ENCODE assay signal across 18 cellular contexts in the genomic region with DNA sequence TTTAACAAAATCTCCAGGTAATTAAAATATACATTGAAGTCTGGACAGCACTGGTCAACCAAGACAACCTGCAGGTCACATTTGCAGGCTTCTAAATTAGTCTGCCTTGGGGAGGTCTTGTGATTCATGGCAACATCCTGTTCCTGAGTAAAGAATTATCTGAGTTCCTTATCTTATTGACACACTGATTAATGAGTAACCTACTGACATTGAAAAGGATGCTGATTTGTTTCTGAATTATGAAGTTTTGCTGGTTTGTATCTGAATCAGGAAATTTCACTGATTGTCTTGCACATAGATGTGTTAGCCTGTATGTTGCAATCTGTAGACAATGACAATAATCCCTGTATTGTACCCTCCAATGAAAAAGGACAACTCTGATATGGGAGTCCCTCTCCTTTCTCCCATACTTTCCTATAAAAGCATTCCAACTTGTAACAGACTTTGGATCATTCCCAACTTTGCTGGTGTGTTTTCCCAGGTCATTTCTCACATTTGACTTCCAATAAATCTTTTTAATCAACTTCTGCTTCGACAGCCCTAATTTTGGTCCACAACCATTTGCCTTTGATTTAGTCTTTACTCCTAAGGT.
DNase-seq lines count a peak whose midpoint lies in the region; ATAC-seq and TF ChIP-seq lines count a peak whose summit lies in the region.
"Had no signal": no experiment of that assay in that cellular context is flagged by ENCODE, and none has a peak within 500 bp of the region (broad histone marks: within the 10 kb centered on the region; RNA-seq: fewer than 3 reads in every experiment).

No MANE protein-coding gene starts in this region.

- in situ Hi-C loops in Caki2 (cut with HindIII; ENCODE audit: low pct_unique_long_range_greater_than_20kb, low sequenced_read_pairs), result no loop called here
- in situ Hi-C loops in transverse colon (cut with MboI; ENCODE audit: low pct_ligation_motif_present in 1 of 4, low pct_unique_long_range_greater_than_20kb in 1 of 4, low sequenced_read_pairs in 3 of 4), result no loop called here

- 41 to 57% methylated on average over 1 of the region's 1 CpG for WGBS in transverse colon (ENCODE audit: low coverage in 1 of 2), 2 donors

- H3K79me2 ChIP-seq in PC-3 (ENCODE audit: low read length) (no peaks in the 10 kb centered on the region), osteoblast (ENCODE audit: insufficient read depth, low read length) (no peaks in the 10 kb centered on the region), OCI-LY7 (ENCODE audit: insufficient read depth, low read depth, low read length) (no peaks in the 10 kb centered on the region)

- POLR2A ChIA-PET in PC-3 (lab: Charles Lee; ENCODE audit: unreplicated experiment), result no interaction called here
- POLR2A ChIA-PET in OCI-LY7 (lab: Charles Lee), result no interaction called here

- H3K4me1 ChIP-seq in PC-3 (ENCODE audit: insufficient read depth, low read length) (peaks cover 48% of the 10 kb centered on the region), osteoblast (ENCODE audit: insufficient read depth, low read length) (no peaks in the 10 kb centered on the region), lower lobe of right lung (no peaks in the 10 kb centered on the region), transverse colon (peaks cover 0 to 6% (median 0%) of the 10 kb centered on the region in 4 donors), OCI-LY7 (ENCODE audit: insufficient read depth, low read length, poor library complexity, severe bottlenecking) (no peaks in the 10 kb centered on the region)
- H3K4me1 ChIP-seq: Peyer's patch had no signal

- H2AFZ ChIP-seq in PC-3 (ENCODE audit: low read length), result no peak overlapping the region
- H2AFZ ChIP-seq in osteoblast (ENCODE audit: low read length), result no peak overlapping the region
- no peak overlapping the region for H2AFZ ChIP-seq in OCI-LY7 (ENCODE audit: low read length)

- H3K4me3 ChIP-seq in PC-3 (ENCODE audit: low read length) (no peak overlapping the region; the same call in 1 of the 2 replicates), osteoblast (ENCODE audit: insufficient read depth, low read length) (no peak overlapping the region), lower lobe of right lung (no peak overlapping the region), transverse colon (no peak overlapping the region), OCI-LY7 (ENCODE audit: low read depth, low read length, poor library complexity, severe bottlenecking) (no peak overlapping the region)
- H3K4me3 ChIP-seq: Peyer's patch had no signal

- H3K27me3 ChIP-seq in PC-3 (ENCODE audit: low read length), result no peaks in the 10 kb centered on the region
- H3K27me3 ChIP-seq in osteoblast (ENCODE audit: insufficient read depth, low read length), result peaks cover 12% of the 10 kb centered on the region
- H3K27me3 ChIP-seq in lower lobe of right lung (ENCODE audit: low read depth), result no peaks in the 10 kb centered on the region
- H3K27me3 ChIP-seq in transverse colon, result no peaks in the 10 kb centered on the region
- H3K27me3 ChIP-seq: Peyer's patch had no signal

- peak; percentile 9; the same call in 1 of the 2 replicates for ATAC-seq in PC-3
- ATAC-seq in lower lobe of right lung, result no peak

- DNase-seq in Caki2 (ENCODE audit: low read depth), result peak; percentile 45
- DNase-seq in PC-3, result peak; percentile 69
- DNase-seq in epithelial cell of prostate (ENCODE audit: low read depth, low spot score), result no peak
- DNase-seq in osteoblast (ENCODE audit: insufficient read length, low spot score, missing footprints), result peak; percentile 66
- no peak for DNase-seq in lower lobe of right lung
- no peak for DNase-seq in transverse colon
- DNase-seq in OCI-LY7 (ENCODE audit: low spot score), result no peak
- no peak for DNase-seq in mesenteric fat pad (ENCODE audit: low spot score)
- DNase-seq: COR-L47, DMS79, GOT3, Karpas-422, NCI-H1105 treated with DMSO at 0.1 percent for 48 hours, NCI-H187, NCI-H446, NCI-H748 treated with DMSO at 0.1 percent for 48 hours, Peyer's patch, SHP77 treated with DMSO at 0.1 percent for 48 hours had no signal

- CTCF ChIA-PET in PC-3 (lab: Charles Lee) (no interaction called here), OCI-LY7 (lab: Charles Lee; ENCODE audit: unreplicated experiment) (no interaction called here)

- H4K20me1 ChIP-seq in PC-3 (ENCODE audit: low read length), result no peaks in the 10 kb centered on the region
- H4K20me1 ChIP-seq in osteoblast (ENCODE audit: insufficient read depth, low read length), result no peaks in the 10 kb centered on the region
- H4K20me1 ChIP-seq in OCI-LY7 (ENCODE audit: insufficient read depth, low read length), result no peaks in the 10 kb centered on the region

- H3K36me3 ChIP-seq in PC-3 (ENCODE audit: low read depth, low read length) (no peaks in the 10 kb centered on the region), osteoblast (ENCODE audit: insufficient read depth, low read length) (no peaks in the 10 kb centered on the region), lower lobe of right lung (no peaks in the 10 kb centered on the region), transverse colon (no peaks in the 10 kb centered on the region), OCI-LY7 (ENCODE audit: insufficient read depth, low read length) (no peaks in the 10 kb centered on the region)
- H3K36me3 ChIP-seq: Peyer's patch had no signal

- no peak overlapping the region for H3K9ac ChIP-seq in PC-3 (ENCODE audit: low read length)

- H3F3A ChIP-seq in PC-3 (ENCODE audit: low read length, unreplicated experiment), result no peaks in the 10 kb centered on the region

- BruUV-seq in PC-3 (replicated peaks; lab: Mats Ljungman, UMichigan), result no TSS peak
- BruUV-seq in OCI-LY7 (replicated peaks; lab: Mats Ljungman, UMichigan), result no TSS peak

- H3K4me2 ChIP-seq in PC-3 (ENCODE audit: low read length) (peak overlapping the region; percentile 3; the same call in 1 of the 2 replicates), osteoblast (ENCODE audit: insufficient read depth, low read length) (no peak overlapping the region), OCI-LY7 (ENCODE audit: low read length) (no peak overlapping the region)

- H3K9me3 ChIP-seq in PC-3 (ENCODE audit: low read length) (no peaks in the 10 kb centered on the region), osteoblast (ENCODE audit: low read depth, low read length) (no peaks in the 10 kb centered on the region), lower lobe of right lung (no peaks in the 10 kb centered on the region), transverse colon (no peaks in the 10 kb centered on the region), OCI-LY7 (ENCODE audit: low read length) (no peaks in the 10 kb centered on the region)
- H3K9me3 ChIP-seq: Peyer's patch had no signal

- intact Hi-C loops in PC-3 (cut with micrococcal nuclease) (loop anchor here (5.0 kb wide), 1 partner anchor 187 kb away; no protein-coding TSS in a partner anchor), lower lobe of right lung (cut with DNase I) (no loop called here), transverse colon (cut with DNase I; ENCODE audit: low total_unique reads) (no loop called here), OCI-LY7 (cut with micrococcal nuclease; ENCODE audit: unreplicated experiment) (no loop called here)

- TF ChIP-seq POLR2A in transverse colon (IDR thresholded peaks at IDR 0.05), result no peak

- H3K27ac ChIP-seq in PC-3 (ENCODE audit: low read length) (0 out of 2 replicates have a peak overlapping the region, but pooled peaks have one; percentile 19), epithelial cell of prostate (peak overlapping the region; percentile 44), osteoblast (ENCODE audit: low read depth, low read length) (no peak overlapping the region), lower lobe of right lung (no peak overlapping the region), transverse colon (no peak overlapping the region), OCI-LY7 (ENCODE audit: low read depth, low read length, poor library complexity, severe bottlenecking) (no peak overlapping the region)
- H3K27ac ChIP-seq: Peyer's patch had no signal

- H3K9me2 ChIP-seq in PC-3 (replicated peaks; ENCODE audit: low read length) (no peaks in the 10 kb centered on the region), OCI-LY7 (ENCODE audit: insufficient read depth, low read length) (no peaks in the 10 kb centered on the region)

- TF ChIP-seq CTCF in PC-3 (conservative IDR thresholded peaks at IDR 0.05; ENCODE audit: low read depth, low read length) (no peak), osteoblast (IDR thresholded peaks at IDR 0.05; ENCODE audit: extremely low read depth, low read depth, low read length) (no peak), lower lobe of right lung (IDR thresholded peaks at IDR 0.05) (no peak), transverse colon (IDR thresholded peaks at IDR 0.05) (no peak), OCI-LY7 (conservative IDR thresholded peaks at IDR 0.05; ENCODE audit: low read length) (no peak)

- no peak for TF ChIP-seq EP300 in transverse colon (IDR thresholded peaks at IDR 0.05; ENCODE audit: low read depth)

Comparison
In these comparisons a context has a peak if more than half of its experiments do, and no peak if none do; other contexts are left out.
1. DNase-seq: peak in Caki2 (single experiment), PC-3 (single experiment) and osteoblast (single experiment); none in epithelial cell of prostate (single experiment), lower lobe of right lung (single experiment), transverse colon (single experiment), OCI-LY7 (single experiment) and mesenteric fat pad (single experiment).
2. H3K27ac ChIP-seq: peak in PC-3 (single experiment) and epithelial cell of prostate (single experiment); none in osteoblast (single experiment), lower lobe of right lung (single experiment), transverse colon (0 of 4) and OCI-LY7 (single experiment).